In the genomic region with DNA sequence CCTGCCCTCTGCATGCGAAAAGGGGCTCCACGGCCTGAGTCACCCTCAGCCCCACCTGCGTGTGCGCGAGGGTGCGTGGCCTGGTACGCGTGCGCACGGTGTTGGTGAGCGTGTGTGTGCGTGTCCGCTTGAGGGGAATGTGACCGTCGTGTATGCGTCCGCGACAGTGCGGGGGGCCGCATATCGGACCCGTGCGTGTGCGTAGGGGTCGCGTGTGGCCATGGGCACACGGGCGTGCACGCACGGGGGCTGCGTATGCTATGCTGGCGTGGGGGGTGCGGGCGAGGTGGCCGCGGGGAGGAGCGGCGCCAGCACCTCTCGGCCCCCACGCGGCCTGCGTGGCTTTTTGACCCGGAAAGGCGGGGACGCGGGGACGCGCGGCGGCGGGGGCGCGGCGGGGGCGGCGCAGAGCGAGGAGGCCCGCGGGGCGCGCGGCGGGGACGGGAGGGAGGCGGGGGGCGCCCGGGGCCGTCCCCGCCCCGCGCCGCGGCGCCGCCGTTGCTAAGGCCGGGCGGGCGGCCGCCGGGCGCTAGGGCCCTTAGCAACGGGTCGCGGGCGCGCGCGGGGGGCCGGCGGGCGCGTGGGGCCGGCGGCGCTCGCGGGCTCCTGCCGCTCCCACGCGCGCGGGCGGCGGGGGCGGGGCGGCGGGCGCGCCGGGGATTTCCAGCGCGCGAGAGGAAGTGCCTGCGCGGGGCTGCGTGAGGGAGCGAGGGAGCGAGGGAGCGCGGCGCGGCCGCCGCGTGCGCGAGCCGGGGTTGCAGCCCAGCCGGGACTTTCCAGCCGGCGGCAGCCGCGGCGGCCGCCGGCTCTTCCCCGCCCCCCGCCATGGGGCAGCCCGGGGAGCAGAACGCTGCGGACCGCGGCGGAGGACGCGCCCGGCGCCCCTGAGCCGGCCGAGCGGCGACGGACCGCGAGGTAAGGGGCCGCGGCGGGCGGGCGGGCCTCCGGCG, we compare ENCODE assay signal across 8 cellular contexts. TPM values are rescaled to one million over a fixed set of nuclear protein-coding genes. Genes with fewer than 3 reads are reported as not detected.
A peak's percentile ranks its signal among the peaks of the same experiment; 100 is the strongest.
DNase-seq lines count a peak whose midpoint lies in the region; ATAC-seq and TF ChIP-seq lines count a peak whose summit lies in the region.

A gene with protein sequence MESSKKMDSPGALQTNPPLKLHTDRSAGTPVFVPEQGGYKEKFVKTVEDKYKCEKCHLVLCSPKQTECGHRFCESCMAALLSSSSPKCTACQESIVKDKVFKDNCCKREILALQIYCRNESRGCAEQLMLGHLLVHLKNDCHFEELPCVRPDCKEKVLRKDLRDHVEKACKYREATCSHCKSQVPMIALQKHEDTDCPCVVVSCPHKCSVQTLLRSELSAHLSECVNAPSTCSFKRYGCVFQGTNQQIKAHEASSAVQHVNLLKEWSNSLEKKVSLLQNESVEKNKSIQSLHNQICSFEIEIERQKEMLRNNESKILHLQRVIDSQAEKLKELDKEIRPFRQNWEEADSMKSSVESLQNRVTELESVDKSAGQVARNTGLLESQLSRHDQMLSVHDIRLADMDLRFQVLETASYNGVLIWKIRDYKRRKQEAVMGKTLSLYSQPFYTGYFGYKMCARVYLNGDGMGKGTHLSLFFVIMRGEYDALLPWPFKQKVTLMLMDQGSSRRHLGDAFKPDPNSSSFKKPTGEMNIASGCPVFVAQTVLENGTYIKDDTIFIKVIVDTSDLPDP (plus strand): TSS at position 689 of the 950 bp plus-strand sequence. CDS start 92,753 bp downstream, outside the sequence.

- H3K9ac ChIP-seq in IMR-90 (ENCODE audit: low read depth, low read length), result peak within 1 kb of the TSS; percentile 76
- peak within 1 kb of the TSS; percentile 32 for H3K9ac ChIP-seq in iPS-15b (ENCODE audit: low read depth, low read length)
- peak within 1 kb of the TSS; percentile 90 for H3K9ac ChIP-seq in skeletal muscle satellite cell (ENCODE audit: low read depth, low read length)

- no TSS peak for BruUV-seq in IMR-90 (replicated peaks; lab: Mats Ljungman, UMichigan)

- H3K27ac ChIP-seq in IMR-90 (ENCODE audit: insufficient read depth, low read length) (peak within 1 kb of the TSS; percentile 62), body of pancreas (peak within 1 kb of the TSS; percentile 20 to 91 (median 82))

- peak; percentile 66 for DNase-seq in COLO829 (ENCODE audit: low spot score)
- peak; percentile 77 for DNase-seq in IMR-90
- DNase-seq in UCSD-AML1 (lab: John Stamatoyannopoulos, UW; ENCODE audit: unreplicated experiment), result peak; percentile 80
- peak; percentile 63 to 70 (median 65) for DNase-seq in body of pancreas
- DNase-seq in NCI-H187 (lab: John Stamatoyannopoulos, UW), result no peak

- in situ Hi-C loops in IMR-90 (cut with MboI; ENCODE audit: low sequenced_read_pairs), result loop anchor here (10.0 kb wide), 1 partner anchor 138 kb away; no protein-coding TSS in a partner anchor

- peak within 1 kb of the TSS; percentile 91 for H2AFZ ChIP-seq in IMR-90 (replicated peaks; ENCODE audit: low read length, poor library complexity)

- H3K36me3 ChIP-seq in IMR-90 (ENCODE audit: control insufficient read depth, insufficient read depth, low read length) (no peaks in the 10 kb centered on the region), body of pancreas (replicated peaks in 1 of 2; ENCODE audit: insufficient read depth in 1 of 2, low read depth in 2 of 2) (no peaks in the 10 kb centered on the region), iPS-15b (ENCODE audit: control insufficient read depth, insufficient read depth, low read length) (no peaks in the 10 kb centered on the region), skeletal muscle satellite cell (ENCODE audit: insufficient read depth, low read length) (no peaks in the 10 kb centered on the region)

- 24% methylated on average over 44 of the region's 163 CpGs; no CpG with 5 or more reads in 1 of the 2 experiments for WGBS in IMR-90 (ENCODE audit: extremely low coverage in 2 of 2, insufficient read length in 1 of 2), 2 experiments
- 27 to 95% methylated on average over 17 to 88 of the region's 163 CpGs for WGBS in body of pancreas, 2 donors

- POLR2A ChIA-PET in IMR-90 (lab: Charles Lee; ENCODE audit: unreplicated experiment), result no interaction called here

- no peaks in the 10 kb centered on the region for H3K9me3 ChIP-seq in IMR-90 (ENCODE audit: control insufficient read depth, insufficient read depth, low read length)
- H3K9me3 ChIP-seq in body of pancreas, result no peaks in the 10 kb centered on the region
- H3K9me3 ChIP-seq in iPS-15b (ENCODE audit: control insufficient read depth, insufficient read depth, low read length), result no peaks in the 10 kb centered on the region
- no peaks in the 10 kb centered on the region for H3K9me3 ChIP-seq in skeletal muscle satellite cell (replicated peaks; ENCODE audit: low read length)

- intact Hi-C loops in IMR-90 (cut with micrococcal nuclease) (loop anchor here (10.0 kb wide), 1 partner anchor 182 kb away; a partner anchor contains a TSS), body of pancreas (cut with DNase I) (no loop called here)

- H4K91ac ChIP-seq in IMR-90 (ENCODE audit: insufficient read depth, low read depth, low read length), result peak within 1 kb of the TSS; percentile 80; the same call in 1 of the 2 replicates

- H4K8ac ChIP-seq in IMR-90 (ENCODE audit: low read depth in 2 of 2, low read length in 2 of 2), result peak within 1 kb of the TSS; percentile 78 to 95

- peak within 1 kb of the TSS; percentile 27; the same call in 1 of the 2 replicates for H2BK20ac ChIP-seq in IMR-90 (ENCODE audit: low read depth, low read length)

- peak within 1 kb of the TSS; percentile 99 for H3K4me2 ChIP-seq in IMR-90 (ENCODE audit: low read depth, low read length)
- peak within 1 kb of the TSS; percentile 93 for H3K4me2 ChIP-seq in skeletal muscle satellite cell (ENCODE audit: low read length)

- H4K20me1 ChIP-seq in IMR-90 (ENCODE audit: insufficient read depth, low read length), result peaks cover 32% of the 10 kb centered on the region

- TF ChIP-seq POLR2A in IMR-90 (IDR thresholded peaks at IDR 0.05; ENCODE audit: low read depth, low read length) (peak; percentile 79), body of pancreas (IDR thresholded peaks at IDR 0.05) (no peak)

- peak within 1 kb of the TSS; percentile 83 for H2BK5ac ChIP-seq in IMR-90 (ENCODE audit: low read depth, low read length, poor library complexity, severe bottlenecking)

- H3K14ac ChIP-seq in IMR-90 (replicated peaks; ENCODE audit: low read depth, low read length), result peak within 1 kb of the TSS; percentile 89

- H3K79me1 ChIP-seq in IMR-90 (ENCODE audit: low read depth in 1 of 2, low read length in 2 of 2), result peaks cover 24 to 38% of the 10 kb centered on the region in 2 experiments

- dilution Hi-C loops in IMR-90 (cut with HindIII; ENCODE audit: low sequenced_read_pairs, unreplicated experiment), result no loop called here

- CTCF ChIA-PET in IMR-90 (lab: Yijun Ruan, JAX), result no interaction called here

- H2BK15ac ChIP-seq in IMR-90 (ENCODE audit: low read depth, low read length), result peak within 1 kb of the TSS; percentile 48; the same call in 2 of the 3 replicates

- peaks cover 24% of the 10 kb centered on the region for H3K9me1 ChIP-seq in IMR-90 (ENCODE audit: insufficient read depth, low read length)

- TF ChIP-seq CTCF in IMR-90 (conservative IDR thresholded peaks at IDR 0.05; ENCODE audit: low read depth, low read length) (no peak), body of pancreas (IDR thresholded peaks at IDR 0.05) (no peak)

- H3K4ac ChIP-seq in IMR-90 (ENCODE audit: low read depth, low read length), result peak within 1 kb of the TSS; percentile 83

- H3K56ac ChIP-seq in IMR-90 (ENCODE audit: extremely low read depth, insufficient read depth, low read length), result peak within 1 kb of the TSS; percentile 73

- H3K27me3 ChIP-seq in IMR-90 (ENCODE audit: control insufficient read depth, insufficient read depth, low read length) (no peaks in the 10 kb centered on the region), body of pancreas (no peaks in the 10 kb centered on the region), iPS-15b (ENCODE audit: control insufficient read depth, insufficient read depth, low read length) (peaks cover 8% of the 10 kb centered on the region), skeletal muscle satellite cell (ENCODE audit: control insufficient read depth, insufficient read depth, low read length) (no peaks in the 10 kb centered on the region)

- H3K23ac ChIP-seq in IMR-90 (ENCODE audit: low read depth, low read length), result peak within 1 kb of the TSS; percentile 96

- H3K4me1 ChIP-seq in IMR-90 (ENCODE audit: control insufficient read depth, insufficient read depth, low read length), result peaks cover 14% of the 10 kb centered on the region
- H3K4me1 ChIP-seq in body of pancreas, result peaks cover 16% of the 10 kb centered on the region
- peaks cover 15% of the 10 kb centered on the region for H3K4me1 ChIP-seq in iPS-15b (ENCODE audit: control insufficient read depth, insufficient read depth, low read length)
- H3K4me1 ChIP-seq in skeletal muscle satellite cell (ENCODE audit: control insufficient read depth, insufficient read depth, low read length), result peaks cover 29% of the 10 kb centered on the region

- peak within 1 kb of the TSS; percentile 58 for H3K18ac ChIP-seq in IMR-90 (ENCODE audit: low read depth, low read length)

- H2AK5ac ChIP-seq in IMR-90 (ENCODE audit: low read depth, low read length), result peak within 1 kb of the TSS; percentile 100

- peak; percentile 53 for ATAC-seq in GM21381 (IDR thresholded peaks at IDR 0.05; ENCODE audit: unreplicated experiment)
- peak; percentile 78 for ATAC-seq in IMR-90 (ENCODE audit: low read depth)
- peak; percentile 79 for ATAC-seq in body of pancreas

- H2BK120ac ChIP-seq in IMR-90 (ENCODE audit: low read depth, low read length), result peak within 1 kb of the TSS; percentile 78

- no peak for TF ChIP-seq RAD21 in IMR-90 (IDR thresholded peaks at IDR 0.05; ENCODE audit: low read length)

- H3K4me3 ChIP-seq in IMR-90 (ENCODE audit: insufficient read depth, low read depth, low read length) (peak within 1 kb of the TSS; percentile 75), body of pancreas (peak within 1 kb of the TSS; percentile 38 to 61), iPS-15b (ENCODE audit: low read depth, low read length) (peak within 1 kb of the TSS; percentile 72), skeletal muscle satellite cell (ENCODE audit: low read length) (peak within 1 kb of the TSS; percentile 74)

- peak within 1 kb of the TSS; percentile 92 for H2AK9ac ChIP-seq in IMR-90 (replicated peaks; ENCODE audit: low read depth, low read length, poor library complexity)

- H4K5ac ChIP-seq in IMR-90 (ENCODE audit: low read depth, low read length), result peak within 1 kb of the TSS; percentile 84

TF ChIP-seq in IMR-90, 13 proteins besides CTCF, POLR2A, EP300 and RAD21 (continues in another document):
- peak; percentile 33; the same call in 1 of the 2 replicates for TF ChIP-seq BHLHE40 (IDR thresholded peaks at IDR 0.05; ENCODE audit: low read depth, low read length)
- peak; percentile 20; the same call in 1 of the 2 replicates for TF ChIP-seq MAZ (IDR thresholded peaks at IDR 0.05; ENCODE audit: borderline replicate concordance, low read depth, low read length)
- TF ChIP-seq MAFK (IDR thresholded peaks at IDR 0.05; ENCODE audit: low read depth, low read length), result no peak

RNA-seq across cellular contexts. Expression of the gene that starts here (rescaled TPM):
- total RNA-seq in IMR-90 (2012; rRNA removed), result 25.3 and 25.6 TPM in 2 replicates
- polyA plus RNA-seq in IMR-90 (2012; rRNA removed), result 21.2 TPM in 2 replicates
- 10.5 and 14.4 TPM in 2 replicates for polyA plus RNA-seq in IMR-90 (2012; cell fraction: cytosol; rRNA removed)
- 29.8 and 31.8 TPM in 2 replicates for polyA plus RNA-seq in IMR-90 (2012; cell fraction: nucleus; rRNA removed; ENCODE audit: low replicate concordance)
- total RNA-seq in body of pancreas, result 10 to 100 TPM; 10.4 to 22.7 TPM
- 12.2 and 25.6 TPM in 2 replicates for total RNA-seq in skeletal muscle satellite cell (2012; rRNA removed)

Comparison
In these comparisons a context has a peak if more than half of its experiments do, and no peak if none do; other contexts are left out.
1. DNase-seq: peak in COLO829 (single experiment), IMR-90 (single experiment), UCSD-AML1 (single experiment) and body of pancreas (4 of 4); none in NCI-H187 (0 of 2).
2. H3K9ac ChIP-seq: peak in every context shown above with its lines; median percentile 90 in skeletal muscle satellite cell; 76 in IMR-90; 32 in iPS-15b.
3. Peak in every context shown above with its lines, with median percentiles within 50 percentile points of each other: ATAC-seq and H3K4me3 ChIP-seq.